8 cellular contexts compared by ENCODE assay signal in genomic region chr11:108647701-108648527, GRCh38. TPM values are rescaled to one million over a fixed set of nuclear protein-coding genes. Genes with fewer than 3 reads are reported as not detected.
DNase-seq lines count a peak whose midpoint lies in the region; ATAC-seq and TF ChIP-seq lines count a peak whose summit lies in the region.

No MANE protein-coding gene starts in this region.

- peak; percentile 65 to 71 for TF ChIP-seq CTCF in left lung (IDR thresholded peaks at IDR 0.05)

- no peaks in the 10 kb centered on the region for H3K4me1 ChIP-seq in ACC112 (ENCODE audit: control insufficient read depth, insufficient read depth, low read length, unreplicated experiment)
- H3K4me1 ChIP-seq in left lung = no peaks in the 10 kb centered on the region

- ATAC-seq in GM18519 (IDR thresholded peaks at IDR 0.05; ENCODE audit: low FRiP score, unreplicated experiment) (peak; percentile 67), HG03108 (IDR thresholded peaks at IDR 0.05; ENCODE audit: unreplicated experiment) (peak; percentile 80), left lung (peak; percentile 99)

- no peaks in the 10 kb centered on the region for H3K9me3 ChIP-seq in left lung

- no peaks in the 10 kb centered on the region for H3K79me2 ChIP-seq in ACC112 (ENCODE audit: control insufficient read depth, insufficient read depth, low read length, unreplicated experiment)

- intact Hi-C loops in left lung (cut with DNase I) = no loop called here

- peak; percentile 55 for DNase-seq in NCI-H345 (lab: John Stamatoyannopoulos, UW)
- peak; percentile 43 for DNase-seq in activated CD4-positive, alpha-beta T cell treated with anti-CD3 and anti-CD28 coated beads for 1 hour
- peak in 1 of 2 donors; percentile 64 for DNase-seq in left lung
- peak; percentile 77 for DNase-seq in stimulated activated CD4-positive, alpha-beta T cell treated with anti-CD3 and anti-CD28 coated beads, Interleukin-4, amount 100 ng/mL, for 24 hours

- no peak overlapping the region for H3K4me3 ChIP-seq in ACC112 (ENCODE audit: low read depth, low read length)
- H3K4me3 ChIP-seq in left lung = no peak overlapping the region

- peak overlapping the region; percentile 21 for H2AFZ ChIP-seq in ACC112 (ENCODE audit: low read length, unreplicated experiment)

- H3K36me3 ChIP-seq in ACC112 (ENCODE audit: insufficient read depth, low read length) (no peaks in the 10 kb centered on the region), left lung (no peaks in the 10 kb centered on the region)

- H3K27me3 ChIP-seq in ACC112 (ENCODE audit: insufficient read depth, low read length) = no peaks in the 10 kb centered on the region
- H3K27me3 ChIP-seq in left lung = no peaks in the 10 kb centered on the region

- no peak overlapping the region for H3K27ac ChIP-seq in ACC112 (ENCODE audit: low read depth, low read length)
- H3K27ac ChIP-seq in cingulate gyrus (ENCODE audit: low read depth, low read length) = peak overlapping the region; percentile 39
- no peak overlapping the region for H3K27ac ChIP-seq in left lung

RNA-seq across cellular contexts. Expression of gene DDX10, which starts 17.0 kb away (rescaled TPM):
- total RNA-seq in left lung = 10 to 100 TPM; 16.5 to 24.0 TPM

RNA-seq across cellular contexts. Expression of gene EXPH5, which starts 54.3 kb away (rescaled TPM):
- 10 to 100 TPM; 27.7 to 31.7 TPM for total RNA-seq in left lung
